In genomic region chr5:40754381-40755092, GRCh38 we compare ENCODE assay signal across 8 cellular contexts. TPM values are rescaled to one million over a fixed set of nuclear protein-coding genes. Genes with fewer than 3 reads are reported as not detected.
DNase-seq lines count a peak whose midpoint lies in the region; ATAC-seq and TF ChIP-seq lines count a peak whose summit lies in the region.

No MANE protein-coding gene starts in this region.

- H3K36me3 ChIP-seq in CD4-positive, CD25-positive, alpha-beta regulatory T cell (ENCODE audit: control insufficient read depth, insufficient read depth, low read length) = no peaks in the 10 kb centered on the region
- peaks cover 0 to 2% (median 2%) of the 10 kb centered on the region in 4 donors for H3K36me3 ChIP-seq in liver (ENCODE audit: control insufficient read depth in 4 of 4, insufficient read depth in 3 of 4, low read depth in 1 of 4, low read length in 3 of 4)

- peak overlapping the region; percentile 99 for H3K4me3 ChIP-seq in CD4-positive, CD25-positive, alpha-beta regulatory T cell (ENCODE audit: low read depth, low read length)
- peak overlapping the region; percentile 68 to 98 (median 97) for H3K4me3 ChIP-seq in liver (ENCODE audit: low read depth in 1 of 3, low read length in 3 of 3)

- H3K9ac ChIP-seq in liver (ENCODE audit: low read depth in 1 of 2, low read length in 2 of 2) = peak overlapping the region; percentile 93 to 99

- CTCF ChIA-PET in activated CD8-positive, alpha-beta T cell treated with anti-CD3 and anti-CD28 coated beads, Interleukin-2, amount 10 ng/mL, durations not matched to agents 7 days and 5 days (lab: Charles Lee) = interaction anchor here (1.0 to 1.1 kb wide), 2 partner anchors 11 to 12 kb away, joined by 3 read pairs; no protein-coding TSS in a partner anchor

- ATAC-seq in CD4-positive, CD25-positive, alpha-beta regulatory T cell (ENCODE audit: low read depth in 2 of 2) = peak; percentile 26 to 29
- peak; percentile 9 for ATAC-seq in GM19043 (IDR thresholded peaks at IDR 0.05; ENCODE audit: low read depth, unreplicated experiment)
- peak; percentile 25 for ATAC-seq in HG03175 (IDR thresholded peaks at IDR 0.05; ENCODE audit: unreplicated experiment)
- ATAC-seq in activated CD8-positive, alpha-beta T cell treated with anti-CD3 and anti-CD28 coated beads, Interleukin-2, amount 10 ng/mL, durations not matched to agents 7 days and 5 days = peak; percentile 24

- 13% methylated on average over 6 of the region's 6 CpGs for WGBS in liver

- H3K4me3 Mint-ChIP-seq in CD4-positive, CD25-positive, alpha-beta regulatory T cell = no peak overlapping the region
- H3K4me3 Mint-ChIP-seq in activated CD8-positive, alpha-beta T cell treated with anti-CD3 and anti-CD28 coated beads, Interleukin-2, amount 10 ng/mL, durations not matched to agents 7 days and 5 days = no peak overlapping the region

- peak in 2 of 3 donors; percentile 63 to 70 for DNase-seq in CD4-positive, CD25-positive, alpha-beta regulatory T cell
- no peak for DNase-seq in activated CD8-positive, alpha-beta T cell treated with anti-CD3 and anti-CD28 coated beads, Interleukin-2, amount 10 ng/mL, durations not matched to agents 7 days and 5 days
- DNase-seq in globus pallidus (ENCODE audit: low spot score) (no peak), NCI-H345 treated with DMSO at 0.1 percent for 48 hours (lab: John Stamatoyannopoulos, UW; ENCODE audit: unreplicated experiment) (no peak), DMS114 treated with DMSO at 0.1 percent for 48 hours (lab: John Stamatoyannopoulos, UW; ENCODE audit: unreplicated experiment) (no peak)

- peaks cover 5 to 34% (median 14%) of the 10 kb centered on the region in 4 donors for H3K4me1 Mint-ChIP-seq in CD4-positive, CD25-positive, alpha-beta regulatory T cell
- H3K4me1 Mint-ChIP-seq in activated CD8-positive, alpha-beta T cell treated with anti-CD3 and anti-CD28 coated beads, Interleukin-2, amount 10 ng/mL, durations not matched to agents 7 days and 5 days (ENCODE audit: low read depth) = peaks cover 14% of the 10 kb centered on the region

- TF ChIP-seq CTCF in liver (IDR thresholded peaks at IDR 0.05; ENCODE audit: low read depth, low read length, missing input control) = no peak

- H3K9me3 ChIP-seq in CD4-positive, CD25-positive, alpha-beta regulatory T cell (ENCODE audit: control insufficient read depth in 2 of 2, low read length in 2 of 2) = no peaks in the 10 kb centered on the region
- no peaks in the 10 kb centered on the region for H3K9me3 ChIP-seq in liver (ENCODE audit: control insufficient read depth in 4 of 4, low read length in 3 of 4)

- H3K36me3 Mint-ChIP-seq in CD4-positive, CD25-positive, alpha-beta regulatory T cell = peaks cover 19% of the 10 kb centered on the region
- peaks cover 29% of the 10 kb centered on the region for H3K36me3 Mint-ChIP-seq in activated CD8-positive, alpha-beta T cell treated with anti-CD3 and anti-CD28 coated beads, Interleukin-2, amount 10 ng/mL, durations not matched to agents 7 days and 5 days (ENCODE audit: low read depth)

- no peak overlapping the region for H3K27ac Mint-ChIP-seq in CD4-positive, CD25-positive, alpha-beta regulatory T cell
- no peak overlapping the region for H3K27ac Mint-ChIP-seq in activated CD8-positive, alpha-beta T cell treated with anti-CD3 and anti-CD28 coated beads, Interleukin-2, amount 10 ng/mL, durations not matched to agents 7 days and 5 days

- peak overlapping the region; percentile 88 for H3K27ac ChIP-seq in CD4-positive, CD25-positive, alpha-beta regulatory T cell (ENCODE audit: insufficient read depth, low read length, poor library complexity, severe bottlenecking)
- H3K27ac ChIP-seq in liver (ENCODE audit: low read depth in 1 of 2, low read length in 2 of 2) = peak overlapping the region; percentile 87 to 91

- H3K27me3 Mint-ChIP-seq in CD4-positive, CD25-positive, alpha-beta regulatory T cell = no peaks in the 10 kb centered on the region
- H3K27me3 Mint-ChIP-seq in activated CD8-positive, alpha-beta T cell treated with anti-CD3 and anti-CD28 coated beads, Interleukin-2, amount 10 ng/mL, durations not matched to agents 7 days and 5 days (ENCODE audit: low read depth) = no peaks in the 10 kb centered on the region

- no peak for TF ChIP-seq RAD21 in liver (IDR thresholded peaks at IDR 0.05)

- H3K4me1 ChIP-seq in CD4-positive, CD25-positive, alpha-beta regulatory T cell (ENCODE audit: control insufficient read depth, insufficient read depth, low read length, poor library complexity, severe bottlenecking) = peaks cover 22% of the 10 kb centered on the region
- peaks cover 0 to 18% (median 9%) of the 10 kb centered on the region in 4 donors for H3K4me1 ChIP-seq in liver (ENCODE audit: control insufficient read depth in 4 of 4, insufficient read depth in 4 of 4, low read length in 3 of 4)

- no peaks in the 10 kb centered on the region for H3K27me3 ChIP-seq in CD4-positive, CD25-positive, alpha-beta regulatory T cell (ENCODE audit: control insufficient read depth, insufficient read depth, low read length)
- no peaks in the 10 kb centered on the region for H3K27me3 ChIP-seq in liver (ENCODE audit: control insufficient read depth in 4 of 4, insufficient read depth in 4 of 4, low read length in 3 of 4)

- POLR2A ChIA-PET in activated CD8-positive, alpha-beta T cell treated with anti-CD3 and anti-CD28 coated beads, Interleukin-2, amount 10 ng/mL, durations not matched to agents 7 days and 5 days (lab: Charles Lee) = interaction anchor here (0.6 to 1.5 kb wide), 2 partner anchors 71 to 128 kb away, joined by 4 to 7 read pairs; no protein-coding TSS in a partner anchor

- no peaks in the 10 kb centered on the region for H3K9me3 Mint-ChIP-seq in CD4-positive, CD25-positive, alpha-beta regulatory T cell
- no peaks in the 10 kb centered on the region for H3K9me3 Mint-ChIP-seq in activated CD8-positive, alpha-beta T cell treated with anti-CD3 and anti-CD28 coated beads, Interleukin-2, amount 10 ng/mL, durations not matched to agents 7 days and 5 days (ENCODE audit: insufficient read depth)

TF ChIP-seq in liver, 16 proteins besides CTCF, POLR2A, EP300 and RAD21 (continues in another document):
- TF ChIP-seq REST (IDR thresholded peaks at IDR 0.05) (no peak), FOXA1 (IDR thresholded peaks at IDR 0.05) (no peak), MAX (IDR thresholded peaks at IDR 0.05) (no peak), YY1 (IDR thresholded peaks at IDR 0.05) (no peak), ATF3 (IDR thresholded peaks at IDR 0.05) (no peak), NR2F2 (IDR thresholded peaks at IDR 0.05) (no peak), HNF4A (conservative IDR thresholded peaks at IDR 0.05) (no peak), GABPA (IDR thresholded peaks at IDR 0.05 in 1 of 2, conservative IDR thresholded peaks at IDR 0.05 in 1 of 2) (no peak)

RNA-seq across cellular contexts. Expression of gene TTC33, which starts 1.2 kb away (rescaled TPM):
- 12.0 TPM for total RNA-seq in CD4-positive, CD25-positive, alpha-beta regulatory T cell
- polyA plus RNA-seq in CD4-positive, CD25-positive, alpha-beta regulatory T cell = 10 to 100 TPM; 14.3 to 19.6 (median 16.9) TPM
- total RNA-seq in activated CD8-positive, alpha-beta T cell treated with anti-CD3 and anti-CD28 coated beads, Interleukin-2, amount 10 ng/mL, durations not matched to agents 7 days and 5 days = 10 to 100 TPM; 13.4 to 14.0 TPM
- total RNA-seq in liver = 10 to 100 TPM; 10.2 to 12.0 TPM
- polyA plus RNA-seq in liver = 1 to 10 TPM; 4.3 to 4.9 TPM

RNA-seq across cellular contexts. Expression of gene PRKAA1, which starts 43.6 kb away (rescaled TPM):
- 102 TPM for total RNA-seq in CD4-positive, CD25-positive, alpha-beta regulatory T cell
- 10 to 100 TPM; 34.1 to 55.8 (median 43.5) TPM for polyA plus RNA-seq in CD4-positive, CD25-positive, alpha-beta regulatory T cell
- total RNA-seq in activated CD8-positive, alpha-beta T cell treated with anti-CD3 and anti-CD28 coated beads, Interleukin-2, amount 10 ng/mL, durations not matched to agents 7 days and 5 days = 10 to 100 TPM; 70.8 to 72.3 TPM
- 100 to 1,000 TPM in 1 of 2 donors, 10 to 100 TPM in 1; 59.4 to 105 TPM for total RNA-seq in liver
- polyA plus RNA-seq in liver = 10 to 100 TPM; 23.7 to 25.5 TPM

Comparison
In these comparisons a context has a peak if more than half of its experiments do, and no peak if none do; other contexts are left out.
1. DNase-seq: peak in CD4-positive, CD25-positive, alpha-beta regulatory T cell (2 of 3); none in activated CD8-positive, alpha-beta T cell treated with anti-CD3 and anti-CD28 coated beads, Interleukin-2, amount 10 ng/mL, durations not matched to agents 7 days and 5 days (single experiment), globus pallidus (single experiment), NCI-H345 treated with DMSO at 0.1 percent for 48 hours (single experiment) and DMS114 treated with DMSO at 0.1 percent for 48 hours (single experiment).
2. Peak in every context shown above with its lines, with median percentiles within 50 percentile points of each other: ATAC-seq.